In the genomic region with DNA sequence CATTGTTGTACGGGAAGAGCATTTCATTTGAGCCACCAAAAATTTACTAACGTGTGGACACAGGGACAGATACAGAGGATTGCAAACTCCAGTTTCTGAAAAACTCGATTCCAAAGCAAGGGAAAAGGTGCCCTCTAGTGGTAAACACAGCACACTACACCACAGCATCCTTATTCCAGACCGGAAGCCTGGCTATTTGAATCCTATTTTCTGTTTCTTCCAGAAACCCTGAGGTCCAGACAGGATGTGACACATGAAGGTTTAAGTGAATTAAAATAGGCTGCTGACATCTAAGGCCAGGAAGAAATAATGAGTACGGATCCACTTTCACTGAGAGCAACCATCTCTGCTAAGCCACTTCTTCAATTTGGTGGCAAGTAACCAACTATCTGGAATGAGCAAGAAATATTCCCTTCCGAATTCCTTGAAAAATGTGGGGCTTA, we compare ENCODE assay signal across 8 cellular contexts. TPM values are rescaled to one million over a fixed set of nuclear protein-coding genes. Genes with fewer than 3 reads are reported as not detected.
DNase-seq lines count a peak whose midpoint lies in the region; ATAC-seq, FAIRE-seq and TF ChIP-seq lines count a peak whose summit lies in the region.

No MANE protein-coding gene starts in this region.

- H3K27ac ChIP-seq in HCT116 (ENCODE audit: low read depth, low read length) = no peak overlapping the region
- no peak overlapping the region for H3K27ac ChIP-seq in fibroblast of lung (ENCODE audit: insufficient read depth, low read length)

- peak; percentile 67 for DNase-seq in D341Med (ENCODE audit: low spot score)
- DNase-seq in HCT116 (ENCODE audit: low read depth, low spot score) = peak; percentile 37
- peak; percentile 63 to 77 for DNase-seq in NCI-H526 (lab: John Stamatoyannopoulos, UW)
- peak; percentile 42 for DNase-seq in activated CD4-positive, alpha-beta memory T cell treated with anti-CD3 and anti-CD28 coated beads, Interleukin-2, amount 10 ng/mL, durations not matched to agents 7 days and 5 days
- peak; percentile 81 to 82 for DNase-seq in fibroblast of lung (ENCODE audit: low read depth in 2 of 2)
- peak; percentile 72 for DNase-seq in urothelium cell line (ENCODE audit: low spot score)

- H3K4me2 ChIP-seq in HCT116 (ENCODE audit: low read length) (peak overlapping the region; percentile 30), fibroblast of lung (ENCODE audit: extremely low read depth, insufficient read depth, low read length) (peak overlapping the region; percentile 21)

- POLR2A ChIA-PET in HCT116 (lab: Charles Lee) = interaction anchor here (1.0 kb wide), 1 partner anchor 515 kb away, joined by 3 read pairs; no protein-coding TSS in a partner anchor
- POLR2A ChIA-PET in activated CD4-positive, alpha-beta memory T cell treated with anti-CD3 and anti-CD28 coated beads, Interleukin-2, amount 10 ng/mL, durations not matched to agents 7 days and 5 days (lab: Charles Lee) = interaction anchor here (1.5 to 2.2 kb wide), 2 partner anchors 24 to 77 kb away, joined by 6 read pairs; partner anchors contain the start of gene MYLIP

- no peaks in the 10 kb centered on the region for H3K9me2 ChIP-seq in HCT116 (ENCODE audit: insufficient read depth)

- no TSS peak for BruUV-seq in HCT116 (replicated peaks; lab: Mats Ljungman, UMichigan)

- H3K36me3 ChIP-seq in HCT116 (ENCODE audit: control insufficient read depth in 1 of 2, insufficient read depth in 2 of 2, low read length in 2 of 2) (no peaks in the 10 kb centered on the region), fibroblast of lung (ENCODE audit: control insufficient read depth, insufficient read depth, low read length) (no peaks in the 10 kb centered on the region)

- ATAC-seq in HCT116 (peak; percentile 91), HG03378 (IDR thresholded peaks at IDR 0.05; ENCODE audit: unreplicated experiment) (no peak)

- H3K79me2 ChIP-seq in HCT116 (ENCODE audit: insufficient read depth, low read length) = no peaks in the 10 kb centered on the region
- no peaks in the 10 kb centered on the region for H3K79me2 ChIP-seq in fibroblast of lung (ENCODE audit: control insufficient read depth, insufficient read depth, low read length)

- intact Hi-C loops in HCT116 (cut with micrococcal nuclease) = loop anchor here (1.0 to 5.0 kb wide), 2 partner anchors 314 to 515 kb away; no protein-coding TSS in a partner anchor

- H3K4me3 Mint-ChIP-seq in activated CD4-positive, alpha-beta memory T cell treated with anti-CD3 and anti-CD28 coated beads, Interleukin-2, amount 10 ng/mL, durations not matched to agents 7 days and 5 days = no peak overlapping the region
- no peak overlapping the region for H3K4me3 Mint-ChIP-seq in nephron

- H3K27me3 ChIP-seq in HCT116 (ENCODE audit: insufficient read depth, low read length) (peaks cover 6% of the 10 kb centered on the region; the same call in 1 of the 2 replicates), fibroblast of lung (ENCODE audit: control insufficient read depth, insufficient read depth, low read length) (no peaks in the 10 kb centered on the region)

- H4K20me1 ChIP-seq in HCT116 (ENCODE audit: insufficient read depth) = no peaks in the 10 kb centered on the region
- H4K20me1 ChIP-seq in fibroblast of lung (ENCODE audit: control insufficient read depth, extremely low read depth, insufficient read depth, low read length) = no peaks in the 10 kb centered on the region

- TF ChIP-seq POLR2A in HCT116 (IDR thresholded peaks at IDR 0.05; ENCODE audit: borderline replicate concordance, extremely low read depth, insufficient read depth, insufficient read length) = no peak

- H3K9me3 ChIP-seq in HCT116 (ENCODE audit: control insufficient read depth in 1 of 2, insufficient read depth in 1 of 2, low read depth in 1 of 2, low read length in 2 of 2) (no peaks in the 10 kb centered on the region), fibroblast of lung (ENCODE audit: control insufficient read depth, insufficient read depth, low read depth, low read length) (no peaks in the 10 kb centered on the region)

- TF ChIP-seq RAD21 in HCT116 (IDR thresholded peaks at IDR 0.05; ENCODE audit: low read depth) = peak; percentile 93

- H3K4me1 ChIP-seq in HCT116 (ENCODE audit: control insufficient read depth in 1 of 2, insufficient read depth in 2 of 2, low read length in 2 of 2) = peaks cover 0 to 3% of the 10 kb centered on the region in 2 experiments; a peak in 1 of 4 replicates
- peaks cover 9% of the 10 kb centered on the region for H3K4me1 ChIP-seq in fibroblast of lung (ENCODE audit: control insufficient read depth, extremely low read depth, insufficient read depth, low read length)

- peaks cover 2% of the 10 kb centered on the region for H3K4me1 Mint-ChIP-seq in activated CD4-positive, alpha-beta memory T cell treated with anti-CD3 and anti-CD28 coated beads, Interleukin-2, amount 10 ng/mL, durations not matched to agents 7 days and 5 days
- H3K4me1 Mint-ChIP-seq in nephron = peaks cover 33% of the 10 kb centered on the region

- TF ChIP-seq CTCF in HCT116 (IDR thresholded peaks at IDR 0.05 in 2 of 3, conservative IDR thresholded peaks at IDR 0.05 in 1 of 3; ENCODE audit: borderline replicate concordance in 1 of 3, insufficient read depth in 1 of 3, low read depth in 2 of 3, low read length in 2 of 3) (peak; percentile 88 to 97 (median 91)), fibroblast of lung (conservative IDR thresholded peaks at IDR 0.05 in 1 of 2, IDR thresholded peaks at IDR 0.05 in 1 of 2; ENCODE audit: low read depth in 1 of 2, low read length in 2 of 2) (peak; percentile 94 to 96), nephron (IDR thresholded peaks at IDR 0.05; ENCODE audit: unreplicated experiment in 3 of 3) (peak; percentile 94 to 96 (median 95))

- no peak overlapping the region for H3K27ac Mint-ChIP-seq in activated CD4-positive, alpha-beta memory T cell treated with anti-CD3 and anti-CD28 coated beads, Interleukin-2, amount 10 ng/mL, durations not matched to agents 7 days and 5 days
- peak overlapping the region; percentile 89 to 95 (median 92) for H3K27ac Mint-ChIP-seq in nephron

- RAD21 ChIA-PET in HCT116 (lab: Charles Lee; ENCODE audit: low non-redundant PET in 1 of 2, low total read pairs in 2 of 2, uncharacterized antibody in 2 of 2, unreplicated experiment in 2 of 2) = interaction anchor here in 1 of 2 experiments (1.3 kb wide), 1 partner anchor 515 kb away, joined by 3 read pairs; no protein-coding TSS in a partner anchor

- H3K27me3 Mint-ChIP-seq in activated CD4-positive, alpha-beta memory T cell treated with anti-CD3 and anti-CD28 coated beads, Interleukin-2, amount 10 ng/mL, durations not matched to agents 7 days and 5 days = peaks cover 26% of the 10 kb centered on the region
- peaks cover 3% of the 10 kb centered on the region for H3K27me3 Mint-ChIP-seq in nephron (ENCODE audit: low read depth)

- no peaks in the 10 kb centered on the region for H3K9me3 Mint-ChIP-seq in activated CD4-positive, alpha-beta memory T cell treated with anti-CD3 and anti-CD28 coated beads, Interleukin-2, amount 10 ng/mL, durations not matched to agents 7 days and 5 days
- peaks cover 2% of the 10 kb centered on the region for H3K9me3 Mint-ChIP-seq in nephron

- no peak overlapping the region for H3K4me3 ChIP-seq in HCT116 (replicated peaks in 1 of 2; ENCODE audit: low read depth in 1 of 2, low read length in 2 of 2)
- no peak overlapping the region for H3K4me3 ChIP-seq in fibroblast of lung (replicated peaks in 1 of 4; ENCODE audit: control extremely low read depth in 1 of 4, insufficient read depth in 1 of 4, low read depth in 3 of 4, low read length in 4 of 4)

- H3K9ac ChIP-seq in HCT116 (ENCODE audit: low read length) (no peak overlapping the region), fibroblast of lung (ENCODE audit: insufficient read depth, low read length) (no peak overlapping the region)

- H2AFZ ChIP-seq in HCT116 (ENCODE audit: low read depth, low read length, poor library complexity, severe bottlenecking) (peak overlapping the region; percentile 86), fibroblast of lung (ENCODE audit: low read length) (peak overlapping the region; percentile 4)

- no peaks in the 10 kb centered on the region for H3K36me3 Mint-ChIP-seq in activated CD4-positive, alpha-beta memory T cell treated with anti-CD3 and anti-CD28 coated beads, Interleukin-2, amount 10 ng/mL, durations not matched to agents 7 days and 5 days (ENCODE audit: low read depth)
- H3K36me3 Mint-ChIP-seq in nephron (ENCODE audit: low read depth) = no peaks in the 10 kb centered on the region

- no peak for FAIRE-seq in urothelium cell line (lab: Jason Lieb, UNC)

- CTCF ChIA-PET in HCT116 (lab: Charles Lee) = interaction anchor here (1.0 to 1.6 kb wide), 4 partner anchors 14 to 515 kb away, joined by 3 to 31 read pairs (median 8); no protein-coding TSS in a partner anchor
- CTCF ChIA-PET in activated CD4-positive, alpha-beta memory T cell treated with anti-CD3 and anti-CD28 coated beads, Interleukin-2, amount 10 ng/mL, durations not matched to agents 7 days and 5 days (lab: Charles Lee) = interaction anchor here (1.0 to 3.0 kb wide), 7 partner anchors 9 to 514 kb away, joined by 3 to 41 read pairs (median 7); no protein-coding TSS in a partner anchor

TF ChIP-seq in HCT116, 20 proteins besides CTCF, POLR2A, EP300 and RAD21 (continues in another document):
- no peak for TF ChIP-seq ZFX (IDR thresholded peaks at IDR 0.05)
- TF ChIP-seq EZH2 (IDR thresholded peaks at IDR 0.05) = no peak
- no peak for TF ChIP-seq CEBPB (IDR thresholded peaks at IDR 0.05; ENCODE audit: low read depth)
- TF ChIP-seq JUND (IDR thresholded peaks at IDR 0.05) = no peak
- TF ChIP-seq, protein P1, sequence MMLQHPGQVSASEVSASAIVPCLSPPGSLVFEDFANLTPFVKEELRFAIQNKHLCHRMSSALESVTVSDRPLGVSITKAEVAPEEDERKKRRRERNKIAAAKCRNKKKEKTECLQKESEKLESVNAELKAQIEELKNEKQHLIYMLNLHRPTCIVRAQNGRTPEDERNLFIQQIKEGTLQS (IDR thresholded peaks at IDR 0.05) = no peak
- TF ChIP-seq EZH2phosphoT487 (IDR thresholded peaks at IDR 0.05; ENCODE audit: borderline replicate concordance) = no peak
- TF ChIP-seq SP1 (IDR thresholded peaks at IDR 0.05; ENCODE audit: low read depth) = no peak

RNA-seq across cellular contexts. Expression of gene GMPR, which starts 31.8 kb away (rescaled TPM):
- total RNA-seq in HCT116 (2021; ENCODE audit: unreplicated experiment) = 24.0 TPM
- 17.2 and 18.4 TPM in 2 replicates for polyA plus RNA-seq in HCT116 (2012)
- total RNA-seq in activated CD4-positive, alpha-beta memory T cell treated with anti-CD3 and anti-CD28 coated beads, Interleukin-2, amount 10 ng/mL, durations not matched to agents 7 days and 5 days = 1 to 10 TPM; 3.4 to 4.0 TPM
- 7.2 and 13.2 TPM in 2 replicates for total RNA-seq in fibroblast of lung
- 16.4 and 27.1 TPM in 2 replicates for polyA plus RNA-seq in fibroblast of lung
- 10.4 and 20.3 TPM in 2 replicates for polyA plus RNA-seq in fibroblast of lung (2012)
- 17.8 and 18.3 TPM in 2 replicates for polyA minus RNA-seq in fibroblast of lung (ENCODE audit: low replicate concordance)
